ENCODE assay signal across 10 cellular contexts in genomic region chr16:69861276-69862030, GRCh38.
DNase-seq lines count a peak whose midpoint lies in the region; ATAC-seq and TF ChIP-seq lines count a peak whose summit lies in the region.
"Had no signal": no experiment of that assay in that cellular context is flagged by ENCODE, and none has a peak within 500 bp of the region (broad histone marks: within the 10 kb centered on the region; RNA-seq: fewer than 3 reads in every experiment).

No MANE protein-coding gene starts in this region.

- peaks cover 31% of the 10 kb centered on the region for H3K4me1 Mint-ChIP-seq in HFFc6 (ENCODE audit: low read depth)
- no peaks in the 10 kb centered on the region for H3K4me1 Mint-ChIP-seq in stimulated activated effector memory CD8-positive, alpha-beta T cell treated with anti-CD3 and anti-CD28 coated beads, Interleukin-12 subunit alpha, Interleukin-12 subunit beta, amount 100 ng/mL, for 72 hours

- no peaks in the 10 kb centered on the region for H3K27me3 ChIP-seq in WERI-Rb-1 (ENCODE audit: insufficient read depth, low read depth, severe bottlenecking)

- H3K4me3 ChIP-seq in astrocyte of the spinal cord (ENCODE audit: low read depth, low read length) (no peak overlapping the region), WERI-Rb-1 (ENCODE audit: low read depth, low read length) (no peak overlapping the region)

- H3K36me3 ChIP-seq in WERI-Rb-1 = no peaks in the 10 kb centered on the region

- H3K9me3 Mint-ChIP-seq in HFFc6 = no peaks in the 10 kb centered on the region
- H3K9me3 Mint-ChIP-seq in stimulated activated effector memory CD8-positive, alpha-beta T cell treated with anti-CD3 and anti-CD28 coated beads, Interleukin-12 subunit alpha, Interleukin-12 subunit beta, amount 100 ng/mL, for 72 hours = no peaks in the 10 kb centered on the region

- H3K36me3 Mint-ChIP-seq in HFFc6 (ENCODE audit: low read depth) = peaks cover 10% of the 10 kb centered on the region
- peaks cover 25% of the 10 kb centered on the region for H3K36me3 Mint-ChIP-seq in stimulated activated effector memory CD8-positive, alpha-beta T cell treated with anti-CD3 and anti-CD28 coated beads, Interleukin-12 subunit alpha, Interleukin-12 subunit beta, amount 100 ng/mL, for 72 hours

- no peak for ATAC-seq in stimulated activated effector memory CD8-positive, alpha-beta T cell treated with anti-CD3 and anti-CD28 coated beads, Interleukin-12 subunit alpha, Interleukin-12 subunit beta, amount 100 ng/mL, for 72 hours
- ATAC-seq in HG03135 (IDR thresholded peaks at IDR 0.05; ENCODE audit: unreplicated experiment) (no peak), HG03521 (IDR thresholded peaks at IDR 0.05; ENCODE audit: unreplicated experiment) (no peak)

- DNase-seq in HFFc6 (peak; percentile 52), astrocyte of the spinal cord (ENCODE audit: low read depth, low spot score) (peak; percentile 82), iris pigment epithelial cell (ENCODE audit: low read depth) (peak; percentile 74), WERI-Rb-1 (no peak), ACHN (no peak)
- no peak for DNase-seq in stimulated activated effector memory CD8-positive, alpha-beta T cell treated with anti-CD3 and anti-CD28 coated beads, Interleukin-12 subunit alpha, Interleukin-12 subunit beta, amount 100 ng/mL, for 72 hours (ENCODE audit: low spot score in 2 of 2)
- DNase-seq: foreskin melanocyte, NCI-H1694 treated with DMSO at 0.1 percent for 48 hours had no signal

- no peak for TF ChIP-seq CTCF in HFFc6 (IDR thresholded peaks at IDR 0.05)
- TF ChIP-seq CTCF in astrocyte of the spinal cord (IDR thresholded peaks at IDR 0.05; ENCODE audit: low read depth, low read length) = no peak
- no peak for TF ChIP-seq CTCF in WERI-Rb-1 (IDR thresholded peaks at IDR 0.05; ENCODE audit: low read depth, low read length)

- H3K9me3 ChIP-seq in WERI-Rb-1 (ENCODE audit: severe bottlenecking) = no peaks in the 10 kb centered on the region

- H3K27me3 Mint-ChIP-seq in HFFc6 (ENCODE audit: insufficient read depth) = no peaks in the 10 kb centered on the region

- in situ Hi-C loops in astrocyte of the spinal cord (cut with HindIII; ENCODE audit: low sequenced_read_pairs) (no loop called here), ACHN (cut with HindIII; ENCODE audit: low pct_ligation_motif_present, low pct_unique_long_range_greater_than_20kb, low sequenced_read_pairs) (no loop called here)

- no peak overlapping the region for H3K4me3 Mint-ChIP-seq in HFFc6
- H3K4me3 Mint-ChIP-seq in stimulated activated effector memory CD8-positive, alpha-beta T cell treated with anti-CD3 and anti-CD28 coated beads, Interleukin-12 subunit alpha, Interleukin-12 subunit beta, amount 100 ng/mL, for 72 hours = no peak overlapping the region

- H3K27ac ChIP-seq in WERI-Rb-1 = no peak overlapping the region

- peak overlapping the region; percentile 55 for H3K27ac Mint-ChIP-seq in HFFc6
- H3K27ac Mint-ChIP-seq in stimulated activated effector memory CD8-positive, alpha-beta T cell treated with anti-CD3 and anti-CD28 coated beads, Interleukin-12 subunit alpha, Interleukin-12 subunit beta, amount 100 ng/mL, for 72 hours = peak overlapping the region; percentile 43

Comparison
In these comparisons a context has a peak if more than half of its experiments do, and no peak if none do; other contexts are left out.
1. DNase-seq: peak in HFFc6 (single experiment), astrocyte of the spinal cord (single experiment) and iris pigment epithelial cell (single experiment); none in stimulated activated effector memory CD8-positive, alpha-beta T cell treated with anti-CD3 and anti-CD28 coated beads, Interleukin-12 subunit alpha, Interleukin-12 subunit beta, amount 100 ng/mL, for 72 hours (0 of 2), WERI-Rb-1 (single experiment) and ACHN (single experiment).